Comparison of ENCODE assay signal across 8 cellular contexts in genomic region chr12:96399081-96399918, GRCh38. TPM values are rescaled to one million over a fixed set of nuclear protein-coding genes. Genes with fewer than 3 reads are reported as not detected.
A peak's percentile ranks its signal among the peaks of the same experiment; 100 is the strongest.
DNase-seq lines count a peak whose midpoint lies in the region; ATAC-seq, FAIRE-seq and TF ChIP-seq lines count a peak whose summit lies in the region.

No MANE protein-coding gene starts in this region.

- ATAC-seq in GM19395 (IDR thresholded peaks at IDR 0.05; ENCODE audit: unreplicated experiment): peak; percentile 39
- ATAC-seq in HG03565 (IDR thresholded peaks at IDR 0.05; ENCODE audit: unreplicated experiment): peak; percentile 24
- ATAC-seq in activated naive CD4-positive, alpha-beta T cell treated with anti-CD3 and anti-CD28 coated beads, Interleukin-2, amount 50 U/mL, for 72 hours: peak; percentile 44 to 48
- peak; percentile 36 to 66 (median 57) for ATAC-seq in pancreas

- no peaks in the 10 kb centered on the region for H3K27me3 ChIP-seq in pancreas

- H3K36me3 Mint-ChIP-seq in activated naive CD4-positive, alpha-beta T cell treated with anti-CD3 and anti-CD28 coated beads, Interleukin-2, amount 50 U/mL, for 72 hours: peaks cover 7 to 11% of the 10 kb centered on the region in 2 donors
- H3K36me3 Mint-ChIP-seq in type B pancreatic cell: no peaks in the 10 kb centered on the region

- peak overlapping the region; percentile 81 to 94 (median 88) for H3K4me3 ChIP-seq in pancreas

- peak overlapping the region; percentile 95 for H3K4me3 Mint-ChIP-seq in type B pancreatic cell

- no peaks in the 10 kb centered on the region for H3K36me3 ChIP-seq in pancreas

- TF ChIP-seq CTCF in pancreas (IDR thresholded peaks at IDR 0.05) (no peak), type B pancreatic cell (conservative IDR thresholded peaks at IDR 0.05) (no peak)

- H3K4me1 Mint-ChIP-seq in type B pancreatic cell (ENCODE audit: unreplicated experiment): peaks cover 35% of the 10 kb centered on the region

- FAIRE-seq in pancreas (lab: Jason Lieb, UNC): no peak

- DNase-seq in COR-L47 (lab: John Stamatoyannopoulos, UW) (peak; percentile 54), SK-MEL-5 (ENCODE audit: low read depth, low spot score) (peak; percentile 57), head of caudate nucleus (peak; percentile 48 to 88 (median 77)), pancreas (peak; percentile 47 to 87 (median 65)), type B pancreatic cell (ENCODE audit: extremely low spot score, unreplicated experiment) (peak; percentile 73)
- peak; percentile 64 to 83 for DNase-seq in activated naive CD4-positive, alpha-beta T cell treated with anti-CD3 and anti-CD28 coated beads, Interleukin-2, amount 50 U/mL, for 72 hours (ENCODE audit: low spot score in 2 of 2)

- H3K9me3 Mint-ChIP-seq in activated naive CD4-positive, alpha-beta T cell treated with anti-CD3 and anti-CD28 coated beads, Interleukin-2, amount 50 U/mL, for 72 hours: no peaks in the 10 kb centered on the region
- H3K9me3 Mint-ChIP-seq in type B pancreatic cell: no peaks in the 10 kb centered on the region

- 0 to 1% methylated on average over 57 to 71 of the region's 71 CpGs for WGBS in pancreas, 2 donors

- H3K27me3 Mint-ChIP-seq in type B pancreatic cell: no peaks in the 10 kb centered on the region

- peak overlapping the region; percentile 91 to 97 for H3K27ac Mint-ChIP-seq in activated naive CD4-positive, alpha-beta T cell treated with anti-CD3 and anti-CD28 coated beads, Interleukin-2, amount 50 U/mL, for 72 hours
- peak overlapping the region; percentile 92 for H3K27ac Mint-ChIP-seq in type B pancreatic cell

- no peaks in the 10 kb centered on the region for H3K9me3 ChIP-seq in pancreas

- intact Hi-C loops in head of caudate nucleus (cut with DNase I): loop anchor here (2.0 to 5.0 kb wide), 2 partner anchors 87 to 90 kb away; partner anchors contain the start of gene CFAP54
- intact Hi-C loops in pancreas (cut with DNase I): loop anchor here in 1 of 3 donors (10.0 kb wide), 1 partner anchor 344 kb away; no protein-coding TSS in a partner anchor

- H3K27ac ChIP-seq in pancreas: peak overlapping the region; percentile 96 to 99 (median 98)

- H3K4me1 ChIP-seq in pancreas: peaks cover 4 to 27% (median 21%) of the 10 kb centered on the region in 3 donors

- in situ Hi-C loops in SK-MEL-5 (cut with HindIII; ENCODE audit: low pct_unique_long_range_greater_than_20kb, low sequenced_read_pairs): no loop called here

RNA-seq across cellular contexts. Expression of gene CDK17, which starts 0.9 kb away (rescaled TPM):
- 47.0 and 47.4 TPM in 2 replicates for total RNA-seq in SK-MEL-5 (2014; rRNA removed; shearing (Covaris generic))
- 21.0 and 27.8 TPM in 2 replicates for polyA plus RNA-seq in SK-MEL-5 (2015; cell fraction: cytosol; rRNA removed)
- polyA plus RNA-seq in SK-MEL-5 (2015; cell fraction: nucleus; rRNA removed): 30.3 and 32.2 TPM in 2 replicates
- 10 to 100 TPM; 43.5 to 51.0 TPM for total RNA-seq in activated naive CD4-positive, alpha-beta T cell treated with anti-CD3 and anti-CD28 coated beads, Interleukin-2, amount 50 U/mL, for 72 hours
- total RNA-seq in pancreas (10 to 100 TPM in 2 of 6 donors, 1 to 10 TPM in 4; 7.2 to 15.1 (median 9.2) TPM), type B pancreatic cell (ENCODE audit: low replicate concordance) (16.8 and 25.2 TPM in 2 replicates)
- polyA plus RNA-seq in pancreas: 1 to 10 TPM; 4.3 to 6.6 TPM

Comparison
In these comparisons a context has a peak if more than half of its experiments do, and no peak if none do; other contexts are left out.
1. Peak in every context shown above with its lines: DNase-seq, ATAC-seq, H3K4me3 ChIP-seq and H3K27ac ChIP-seq.